In genomic region chr11:32012066-32012465, GRCh38 we compare ENCODE assay signal across 27 cellular contexts.
"Had no signal": no experiment of that assay in that cellular context is flagged by ENCODE, and none has a peak within 500 bp of the region (broad histone marks: within the 10 kb centered on the region; RNA-seq: fewer than 3 reads in every experiment).

No MANE protein-coding gene starts in this region.

- H3K27ac Mint-ChIP-seq: natural killer cell; nephron; neural progenitor cell; progenitor cell of endocrine pancreas; stimulated activated effector memory CD8-positive, alpha-beta T cell treated with anti-CD3 and anti-CD28 coated beads, Interleukin-12 subunit alpha, Interleukin-12 subunit beta, amount 100 ng/mL, for 72 hours; stimulated activated naive B cell treated with anti-CD40 and anti-IgM and Interleukin-4, amounts not matched to agents 10 μg/mL and 1 μg/mL and 100 μg/mL, for 72 hours; stimulated activated naive CD8-positive, alpha-beta T cell treated with anti-CD3 and anti-CD28 coated beads, Interleukin-15, Interleukin-2, amounts not matched to agents 100 ng/mL and 50 ng/mL, for 24 hours had no signal

- ATAC-seq: natural killer cell; psoas muscle; right cardiac atrium; right lobe of liver; stimulated activated effector memory CD8-positive, alpha-beta T cell treated with anti-CD3 and anti-CD28 coated beads, Interleukin-12 subunit alpha, Interleukin-12 subunit beta, amount 100 ng/mL, for 72 hours; stimulated activated naive B cell treated with anti-CD40 and anti-IgM and Interleukin-4, amounts not matched to agents 10 μg/mL and 1 μg/mL and 100 μg/mL, for 72 hours had no signal

- H3K9ac ChIP-seq: neural progenitor cell, parathyroid adenoma had no signal

- H3K9me3 ChIP-seq: ovary, psoas muscle, right lobe of liver, sigmoid colon, thoracic aorta, thyroid gland, tibial nerve, upper lobe of left lung, vagina had no signal

- H2AFZ ChIP-seq: neural progenitor cell, parathyroid adenoma had no signal

- H3K4me3 Mint-ChIP-seq: natural killer cell; nephron; neural progenitor cell; stimulated activated effector memory CD8-positive, alpha-beta T cell treated with anti-CD3 and anti-CD28 coated beads, Interleukin-12 subunit alpha, Interleukin-12 subunit beta, amount 100 ng/mL, for 72 hours; stimulated activated naive B cell treated with anti-CD40 and anti-IgM and Interleukin-4, amounts not matched to agents 10 μg/mL and 1 μg/mL and 100 μg/mL, for 72 hours; stimulated activated naive CD8-positive, alpha-beta T cell treated with anti-CD3 and anti-CD28 coated beads, Interleukin-15, Interleukin-2, amounts not matched to agents 100 ng/mL and 50 ng/mL, for 24 hours had no signal

- H3K79me2 ChIP-seq: parathyroid adenoma had no signal

- H3K4me3 ChIP-seq: neural progenitor cell, ovary, psoas muscle, right lobe of liver, sigmoid colon, thoracic aorta, thyroid gland, tibial nerve, upper lobe of left lung, vagina had no signal

- H3K36me3 Mint-ChIP-seq: natural killer cell; neural progenitor cell; stimulated activated effector memory CD8-positive, alpha-beta T cell treated with anti-CD3 and anti-CD28 coated beads, Interleukin-12 subunit alpha, Interleukin-12 subunit beta, amount 100 ng/mL, for 72 hours; stimulated activated naive B cell treated with anti-CD40 and anti-IgM and Interleukin-4, amounts not matched to agents 10 μg/mL and 1 μg/mL and 100 μg/mL, for 72 hours had no signal

- DNase-seq: natural killer cell; occipital lobe; ovary; posterior cingulate gyrus; psoas muscle; right cardiac atrium; right lobe of liver; sigmoid colon; small intestine; stimulated activated CD4-positive, alpha-beta T cell treated with anti-CD3 and anti-CD28 coated beads, Interleukin-15, amount 100 ng/mL, for 24 hours; stimulated activated CD4-positive, alpha-beta T cell treated with anti-CD3 and anti-CD28 coated beads, Interleukin-2, amount 100 ng/mL, for 24 hours; stimulated activated CD4-positive, alpha-beta T cell treated with anti-CD3 and anti-CD28 coated beads, Interleukin-2, amount 100 ng/mL, for 48 hours; stimulated activated CD4-positive, alpha-beta T cell treated with anti-CD3 and anti-CD28 coated beads, Interleukin-4, amount 100 ng/mL, for 24 hours; stimulated activated naive B cell treated with anti-CD40 and anti-IgM and Interleukin-4, amounts not matched to agents 10 μg/mL and 1 μg/mL and 100 μg/mL, for 72 hours; stimulated activated naive CD4-positive, alpha-beta T cell treated with Interleukin-2 at 50 U/mL for 16 hours; thyroid gland; trophoblast cell; upper lobe of left lung had no signal

- H3K9me3 Mint-ChIP-seq: natural killer cell; nephron; neural progenitor cell; stimulated activated effector memory CD8-positive, alpha-beta T cell treated with anti-CD3 and anti-CD28 coated beads, Interleukin-12 subunit alpha, Interleukin-12 subunit beta, amount 100 ng/mL, for 72 hours; stimulated activated naive CD8-positive, alpha-beta T cell treated with anti-CD3 and anti-CD28 coated beads, Interleukin-15, Interleukin-2, amounts not matched to agents 100 ng/mL and 50 ng/mL, for 24 hours had no signal

- H3K4me1 Mint-ChIP-seq: natural killer cell; nephron; stimulated activated effector memory CD8-positive, alpha-beta T cell treated with anti-CD3 and anti-CD28 coated beads, Interleukin-12 subunit alpha, Interleukin-12 subunit beta, amount 100 ng/mL, for 72 hours had no signal

- H3K36me3 ChIP-seq: neural progenitor cell, ovary, right lobe of liver, sigmoid colon, thoracic aorta, thyroid gland, tibial nerve, upper lobe of left lung, vagina had no signal

- H3K27me3 ChIP-seq: neural progenitor cell, ovary, right lobe of liver, thyroid gland, upper lobe of left lung, vagina had no signal

- H3K4me2 ChIP-seq: neural progenitor cell had no signal

- H3K4me1 ChIP-seq: parathyroid adenoma, psoas muscle, right lobe of liver, sigmoid colon, thyroid gland, tibial nerve, upper lobe of left lung, vagina had no signal

- H3K27ac ChIP-seq: neural progenitor cell, ovary, parathyroid adenoma, psoas muscle, right lobe of liver, sigmoid colon, thoracic aorta, thyroid gland, tibial nerve, upper lobe of left lung, vagina had no signal
